ENCODE assay signal across 8 cellular contexts in genomic region chr5:139985733-139986132, GRCh38. TPM values are rescaled to one million over a fixed set of nuclear protein-coding genes. Genes with fewer than 3 reads are reported as not detected.
DNase-seq lines count a peak whose midpoint lies in the region; ATAC-seq, FAIRE-seq and TF ChIP-seq lines count a peak whose summit lies in the region.
"Had no signal": no experiment of that assay in that cellular context is flagged by ENCODE, and none has a peak within 500 bp of the region (broad histone marks: within the 10 kb centered on the region; RNA-seq: fewer than 3 reads in every experiment).

No MANE protein-coding gene starts in this region.

- H3K4me3 Mint-ChIP-seq in activated CD4-positive, alpha-beta memory T cell treated with anti-CD3 and anti-CD28 coated beads for 36 hours, result no peak overlapping the region
- no peak overlapping the region for H3K4me3 Mint-ChIP-seq in T-cell

- intact Hi-C loops in activated CD4-positive, alpha-beta memory T cell treated with anti-CD3 and anti-CD28 coated beads for 36 hours (cut with micrococcal nuclease), result no loop called here

- H3K27ac Mint-ChIP-seq in activated CD4-positive, alpha-beta memory T cell treated with anti-CD3 and anti-CD28 coated beads for 36 hours, result no peak overlapping the region
- H3K27ac Mint-ChIP-seq in T-cell, result no peak overlapping the region

- no peaks in the 10 kb centered on the region for H3K36me3 Mint-ChIP-seq in activated CD4-positive, alpha-beta memory T cell treated with anti-CD3 and anti-CD28 coated beads for 36 hours
- no peaks in the 10 kb centered on the region for H3K36me3 Mint-ChIP-seq in T-cell

- POLR2A ChIA-PET in activated CD4-positive, alpha-beta memory T cell treated with anti-CD3 and anti-CD28 coated beads for 36 hours (lab: Charles Lee), result no interaction called here
- POLR2A ChIA-PET in T-cell (lab: Charles Lee), result interaction anchor here in 1 of 2 donors (0.8 kb wide), 1 partner anchor 33 kb away, joined by 3 read pairs; no protein-coding TSS in a partner anchor

- peaks cover 24% of the 10 kb centered on the region for H3K27me3 ChIP-seq in skeletal muscle satellite cell (ENCODE audit: control insufficient read depth, insufficient read depth, low read length)

- H3K27me3 Mint-ChIP-seq in activated CD4-positive, alpha-beta memory T cell treated with anti-CD3 and anti-CD28 coated beads for 36 hours, result peaks cover 6% of the 10 kb centered on the region
- peaks cover 17 to 33% of the 10 kb centered on the region in 2 donors for H3K27me3 Mint-ChIP-seq in T-cell

- no peak for ATAC-seq in T-cell (replicated peaks in 1 of 4)
- no peak for ATAC-seq in GM21360 (IDR thresholded peaks at IDR 0.05; ENCODE audit: unreplicated experiment)

- no peaks in the 10 kb centered on the region for H3K4me1 Mint-ChIP-seq in activated CD4-positive, alpha-beta memory T cell treated with anti-CD3 and anti-CD28 coated beads for 36 hours (ENCODE audit: low read depth)
- H3K4me1 Mint-ChIP-seq in T-cell, result no peaks in the 10 kb centered on the region

- H3K9me3 Mint-ChIP-seq in activated CD4-positive, alpha-beta memory T cell treated with anti-CD3 and anti-CD28 coated beads for 36 hours, result no peaks in the 10 kb centered on the region
- no peaks in the 10 kb centered on the region for H3K9me3 Mint-ChIP-seq in T-cell

- no peaks in the 10 kb centered on the region for H3K9me3 ChIP-seq in skeletal muscle satellite cell (replicated peaks; ENCODE audit: low read length)

- TF ChIP-seq CTCF in fibroblast of pulmonary artery (IDR thresholded peaks at IDR 0.05; ENCODE audit: low read length, missing control alignments), result no peak

- H3K4me1 ChIP-seq in skeletal muscle satellite cell (ENCODE audit: control insufficient read depth, insufficient read depth, low read length), result peaks cover 13% of the 10 kb centered on the region

- peak overlapping the region; percentile 17 for H3K4me2 ChIP-seq in skeletal muscle satellite cell (ENCODE audit: low read length)

- H3K4me3 ChIP-seq in fibroblast of pulmonary artery (replicated peaks; ENCODE audit: low read depth, low read length), result no peak overlapping the region
- no peak overlapping the region for H3K4me3 ChIP-seq in skeletal muscle satellite cell (ENCODE audit: low read length)

- DNase-seq in HCEC 1CT (peak; percentile 88), RCC 7860 (ENCODE audit: low spot score) (peak; percentile 94), fibroblast of pulmonary artery (ENCODE audit: low read depth) (peak; percentile 21), T-cell (no peak)
- DNase-seq in activated CD4-positive, alpha-beta memory T cell treated with anti-CD3 and anti-CD28 coated beads for 36 hours, result no peak
- DNase-seq: NK-92 treated with Interleukin-12 subunit alpha and Interleukin-12 subunit beta, amount 100 ng/mL, for 24 hours had no signal

- H3K9ac ChIP-seq in skeletal muscle satellite cell (ENCODE audit: low read depth, low read length), result no peak overlapping the region

- CTCF ChIA-PET in activated CD4-positive, alpha-beta memory T cell treated with anti-CD3 and anti-CD28 coated beads for 36 hours (lab: Charles Lee), result interaction anchor here (1.0 kb wide), 1 partner anchor 17 kb away, joined by 8 read pairs; no protein-coding TSS in a partner anchor
- CTCF ChIA-PET in T-cell (lab: Charles Lee), result interaction anchor here in 1 of 2 donors (1.1 kb wide), 1 partner anchor 17 kb away, joined by 4 read pairs; no protein-coding TSS in a partner anchor

- no peaks in the 10 kb centered on the region for H3K36me3 ChIP-seq in skeletal muscle satellite cell (ENCODE audit: insufficient read depth, low read length)

- FAIRE-seq in RCC 7860 (lab: Jason Lieb, UNC), result peak; percentile 90

RNA-seq across cellular contexts. Expression of gene NRG2, which starts 57.4 kb away (rescaled TPM):
- total RNA-seq in skeletal muscle satellite cell (2012; rRNA removed), result 0.66 and 1.0 TPM in 2 replicates
- not detected for total RNA-seq in activated CD4-positive, alpha-beta memory T cell treated with anti-CD3 and anti-CD28 coated beads for 36 hours
- total RNA-seq in T-cell, result under 1 TPM in 4 of 5 donors, not detected in 1; 0.12 to 0.15 (median 0.12) TPM

Comparison
In these comparisons a context has a peak if more than half of its experiments do, and no peak if none do; other contexts are left out.
1. DNase-seq: peak in HCEC 1CT (single experiment), RCC 7860 (single experiment) and fibroblast of pulmonary artery (single experiment); none in activated CD4-positive, alpha-beta memory T cell treated with anti-CD3 and anti-CD28 coated beads for 36 hours (single experiment) and T-cell (0 of 34).